Comparison of ENCODE assay signal across 13 cellular contexts in the genomic region with DNA sequence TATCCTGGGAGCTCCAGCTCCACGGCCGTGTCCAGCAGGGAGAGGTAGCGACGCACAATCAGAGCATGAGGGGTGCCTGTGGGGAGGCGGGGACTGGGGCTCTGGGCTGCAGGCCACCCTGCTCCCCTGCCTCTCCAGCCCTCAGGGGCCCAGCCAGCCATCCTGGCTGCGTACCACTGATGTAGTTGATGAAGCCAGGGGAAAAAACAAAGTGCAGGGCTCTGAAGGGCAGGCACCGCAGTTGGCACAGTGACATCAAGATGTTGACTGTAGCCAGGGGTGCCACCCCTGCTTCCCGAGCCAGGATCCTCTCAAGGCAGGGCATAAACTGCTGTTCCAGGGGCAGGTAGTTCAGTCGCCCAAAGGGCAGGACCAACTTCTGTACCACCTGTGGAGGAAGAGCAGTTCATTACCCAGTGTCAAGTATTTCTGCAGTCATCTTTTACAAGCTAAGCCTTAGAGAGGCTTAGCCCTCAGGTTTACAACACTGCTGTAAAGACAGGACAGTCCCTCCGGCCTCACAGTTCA. TPM values are rescaled to one million over a fixed set of nuclear protein-coding genes. Genes with fewer than 3 reads are reported as not detected.
DNase-seq lines count a peak whose midpoint lies in the region; ATAC-seq lines count a peak whose summit lies in the region.
"Had no signal": no experiment of that assay in that cellular context is flagged by ENCODE, and none has a peak within 500 bp of the region (broad histone marks: within the 10 kb centered on the region; RNA-seq: fewer than 3 reads in every experiment).

No MANE protein-coding gene starts in this region.

- H3K36me3 Mint-ChIP-seq in activated naive CD8-positive, alpha-beta T cell treated with anti-CD3 and anti-CD28 coated beads for 36 hours, result peaks cover 15% of the 10 kb centered on the region
- H3K36me3 Mint-ChIP-seq in naive B cell, result peaks cover 0 to 9% of the 10 kb centered on the region in 2 donors

- peak overlapping the region; percentile 44 for H3K27ac Mint-ChIP-seq in activated naive CD8-positive, alpha-beta T cell treated with anti-CD3 and anti-CD28 coated beads for 36 hours
- H3K27ac Mint-ChIP-seq in naive B cell, result peak overlapping the region in 2 of 6 donors; percentile 19 to 61

- H3K9ac ChIP-seq in BLaER1, result no peak overlapping the region; the same call in 1 of the 2 replicates
- H3K9ac ChIP-seq in GM23248, result 0 out of 2 replicates have a peak overlapping the region, but pooled peaks have one; percentile 29

- H4K20me1 ChIP-seq in BLaER1 (peaks cover 76% of the 10 kb centered on the region), GM23248 (ENCODE audit: insufficient read depth) (no peaks in the 10 kb centered on the region)

- peaks cover 42% of the 10 kb centered on the region for H3K79me2 ChIP-seq in GM23248 (ENCODE audit: insufficient read depth)

- H3K27ac ChIP-seq in BLaER1 (no peak overlapping the region), GM23248 (peak overlapping the region; percentile 40)

- H2AFZ ChIP-seq in GM23248, result no peak overlapping the region

- H3K9me2 ChIP-seq in GM23248 (ENCODE audit: insufficient read depth), result no peaks in the 10 kb centered on the region

- H3K4me1 Mint-ChIP-seq in activated naive CD8-positive, alpha-beta T cell treated with anti-CD3 and anti-CD28 coated beads for 36 hours, result peaks cover 18% of the 10 kb centered on the region
- peaks cover 19 to 26% (median 25%) of the 10 kb centered on the region in 3 donors for H3K4me1 Mint-ChIP-seq in naive B cell

- H3K4me1 ChIP-seq in BLaER1 (peaks cover 51% of the 10 kb centered on the region), GM23248 (ENCODE audit: insufficient read depth) (peaks cover 17% of the 10 kb centered on the region)

- WGBS in GM23248 (ENCODE audit: low coverage in 1 of 2, low lambda C conversion rate in 2 of 2, missing lambda C conversion rate in 2 of 2), 2 experiments, result 55 to 64% methylated on average over 4 to 9 of the region's 10 CpGs

- H3K4me2 ChIP-seq in BLaER1 (peak overlapping the region; percentile 99), GM23248 (ENCODE audit: unreplicated experiment) (no peak overlapping the region)

- no peaks in the 10 kb centered on the region for H3K9me3 ChIP-seq in BLaER1
- no peaks in the 10 kb centered on the region for H3K9me3 ChIP-seq in GM23248 (ENCODE audit: low read depth)
- H3K9me3 ChIP-seq: upper lobe of left lung had no signal

- in situ Hi-C loops in GM23248 (cut with MboI), result no loop called here

- DNase-seq in GM23248, result peak; percentile 64
- DNase-seq in activated naive CD8-positive, alpha-beta T cell treated with anti-CD3 and anti-CD28 coated beads for 36 hours, result no peak
- DNase-seq in naive B cell, result no peak
- no peak for DNase-seq in HPDE6-E6E7 (ENCODE audit: extremely low spot score)
- no peak for DNase-seq in stimulated activated CD4-positive, alpha-beta T cell treated with anti-CD3 and anti-CD28 coated beads, Interleukin-12 subunit alpha, Interleukin-12 subunit beta, amount 100 ng/mL, for 4 hours
- no peak for DNase-seq in MV-4-11 (lab: John Stamatoyannopoulos, UW)
- DNase-seq: Calu3, kidney glomerular epithelial cell, NCI-H1048 had no signal

- no peak overlapping the region for H3K4me3 ChIP-seq in BLaER1
- no peak overlapping the region for H3K4me3 ChIP-seq in GM23248
- H3K4me3 ChIP-seq: GM12878, upper lobe of left lung had no signal

- ATAC-seq in naive B cell (ENCODE audit: low read depth in 2 of 2), result no peak
- no peak for ATAC-seq in GM21528 (IDR thresholded peaks at IDR 0.05; ENCODE audit: low FRiP score, unreplicated experiment)
- ATAC-seq: GM12878 had no signal

- peaks cover 7% of the 10 kb centered on the region; the same call in 1 of the 2 replicates for H3F3A ChIP-seq in GM23248 (ENCODE audit: insufficient read depth)

- no peaks in the 10 kb centered on the region for H3K27me3 Mint-ChIP-seq in activated naive CD8-positive, alpha-beta T cell treated with anti-CD3 and anti-CD28 coated beads for 36 hours
- H3K27me3 Mint-ChIP-seq in naive B cell, result no peaks in the 10 kb centered on the region

- peak overlapping the region; percentile 16 for H3K4me3 Mint-ChIP-seq in activated naive CD8-positive, alpha-beta T cell treated with anti-CD3 and anti-CD28 coated beads for 36 hours
- peak overlapping the region; percentile 20 to 91 (median 76) for H3K4me3 Mint-ChIP-seq in naive B cell

- H3K9me3 Mint-ChIP-seq in activated naive CD8-positive, alpha-beta T cell treated with anti-CD3 and anti-CD28 coated beads for 36 hours, result no peaks in the 10 kb centered on the region
- no peaks in the 10 kb centered on the region for H3K9me3 Mint-ChIP-seq in naive B cell

- no peaks in the 10 kb centered on the region for H3K27me3 ChIP-seq in BLaER1
- no peaks in the 10 kb centered on the region for H3K27me3 ChIP-seq in GM23248 (replicated peaks; ENCODE audit: insufficient read depth)
- H3K27me3 ChIP-seq: upper lobe of left lung had no signal

- peaks cover 51% of the 10 kb centered on the region for H3K36me3 ChIP-seq in BLaER1
- no peaks in the 10 kb centered on the region; the same call in 1 of the 2 replicates for H3K36me3 ChIP-seq in GM23248 (ENCODE audit: low read depth)

RNA-seq across cellular contexts. Expression of a gene that starts 2.8 kb away (rescaled TPM):
- 141 and 145 TPM in 2 replicates for total RNA-seq in GM23248 (2014; rRNA removed; shearing (Covaris generic))
- polyA plus RNA-seq in GM23248 (2016; fragmentation: Nextera tagmentation; extraction: Ambion mirVana) (109 and 111 TPM in 2 replicates), naive B cell (ENCODE audit: low read depth in 6 of 6) (10 to 100 TPM; 31.6 to 52.0 (median 38.1) TPM)
- 10 to 100 TPM; 65.9 to 68.7 TPM for total RNA-seq in activated naive CD8-positive, alpha-beta T cell treated with anti-CD3 and anti-CD28 coated beads for 36 hours

RNA-seq across cellular contexts. Expression of a gene that starts 5.5 kb away (rescaled TPM):
- total RNA-seq in GM23248 (2014; rRNA removed; shearing (Covaris generic)), result 33.6 and 43.3 TPM in 2 replicates
- polyA plus RNA-seq in GM23248 (2016; fragmentation: Nextera tagmentation; extraction: Ambion mirVana) (19.9 and 20.4 TPM in 2 replicates), naive B cell (ENCODE audit: low read depth in 6 of 6) (10 to 100 TPM; 36.3 to 66.1 (median 45.5) TPM)
- total RNA-seq in activated naive CD8-positive, alpha-beta T cell treated with anti-CD3 and anti-CD28 coated beads for 36 hours, result 10 to 100 TPM; 59.2 to 59.3 TPM

RNA-seq across cellular contexts. Expression of a gene that starts 8.5 kb away (rescaled TPM):
- 37.8 and 43.3 TPM in 2 replicates for total RNA-seq in GM23248 (2014; rRNA removed; shearing (Covaris generic))
- 10.3 and 10.5 TPM in 2 replicates for polyA plus RNA-seq in GM23248 (2016; fragmentation: Nextera tagmentation; extraction: Ambion mirVana)
- 10 to 100 TPM; 24.8 to 25.3 TPM for total RNA-seq in activated naive CD8-positive, alpha-beta T cell treated with anti-CD3 and anti-CD28 coated beads for 36 hours
- 1 to 10 TPM in 1 of 6 donors, under 1 TPM in 2, not detected in 3; 0.58 to 1.2 (median 0.66) TPM for polyA plus RNA-seq in naive B cell (ENCODE audit: low read depth in 6 of 6)

RNA-seq across cellular contexts. Expression of a gene that starts 18.4 kb away (rescaled TPM):
- total RNA-seq in GM23248 (2014; rRNA removed; shearing (Covaris generic)), result 80.3 and 94.6 TPM in 2 replicates
- 59.4 and 61.2 TPM in 2 replicates for polyA plus RNA-seq in GM23248 (2016; fragmentation: Nextera tagmentation; extraction: Ambion mirVana)
- 10 to 100 TPM; 66.5 to 69.1 TPM for total RNA-seq in activated naive CD8-positive, alpha-beta T cell treated with anti-CD3 and anti-CD28 coated beads for 36 hours
- polyA plus RNA-seq in naive B cell (ENCODE audit: low read depth in 6 of 6), result 10 to 100 TPM in 3 of 6 donors, 1 to 10 TPM in 3; 8.5 to 17.1 (median 12.2) TPM

RNA-seq across cellular contexts. Expression of a gene that starts 20.1 kb away (rescaled TPM):
- total RNA-seq in GM23248 (2014; rRNA removed; shearing (Covaris generic)), result 16.2 and 27.7 TPM in 2 replicates
- polyA plus RNA-seq in GM23248 (2016; fragmentation: Nextera tagmentation; extraction: Ambion mirVana) (27.6 and 28.3 TPM in 2 replicates), naive B cell (ENCODE audit: low read depth in 6 of 6) (10 to 100 TPM in 3 of 6 donors, 1 to 10 TPM in 3; 7.3 to 10.5 (median 9.6) TPM)
- total RNA-seq in activated naive CD8-positive, alpha-beta T cell treated with anti-CD3 and anti-CD28 coated beads for 36 hours, result 10 to 100 TPM; 13.3 to 16.0 TPM
